10 cellular contexts compared by ENCODE assay signal in the genomic region with DNA sequence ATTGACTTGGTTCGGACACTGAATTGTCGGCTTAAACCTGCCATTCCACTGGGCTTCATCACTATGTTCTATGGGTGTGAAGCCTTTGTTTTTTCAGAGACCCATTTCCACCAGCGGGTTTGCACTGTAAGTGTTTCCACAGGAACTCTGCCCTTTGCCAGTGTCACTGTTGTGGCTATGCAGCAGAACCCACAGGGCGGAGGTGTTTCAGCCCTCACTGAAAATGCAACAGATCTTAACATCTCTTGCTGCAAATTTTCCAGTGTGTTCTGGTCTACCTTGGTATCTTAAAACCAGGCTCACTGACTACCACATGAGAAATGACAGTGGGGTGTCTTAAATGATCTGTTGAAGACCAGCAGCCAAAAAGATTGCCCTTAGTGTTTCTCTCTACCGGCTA. TPM values are rescaled to one million over a fixed set of nuclear protein-coding genes. Genes with fewer than 3 reads are reported as not detected.
DNase-seq lines count a peak whose midpoint lies in the region; ATAC-seq and TF ChIP-seq lines count a peak whose summit lies in the region.
"Had no signal": no experiment of that assay in that cellular context is flagged by ENCODE, and none has a peak within 500 bp of the region (broad histone marks: within the 10 kb centered on the region; RNA-seq: fewer than 3 reads in every experiment).

No MANE protein-coding gene starts in this region.

- DNase-seq in Jurkat, Clone E6-1 (ENCODE audit: low read depth, low spot score), result peak; percentile 94
- DNase-seq in activated T-cell treated with anti-CD3 and anti-CD28 coated beads for 1 hour (ENCODE audit: low read depth) (peak; percentile 65), left lung (no peak), amniotic stem cell (lab: John Stamatoyannopoulos, UW) (no peak), KG1 (lab: John Stamatoyannopoulos, UW) (no peak), NCI-H1417 (lab: John Stamatoyannopoulos, UW) (no peak)
- DNase-seq in stimulated activated CD8-positive, alpha-beta memory T cell treated with anti-CD3 and anti-CD28 coated beads, Interleukin-7, amount 100 ng/mL, for 4 hours (ENCODE audit: low read depth in 2 of 2), result peak; percentile 79 to 87
- DNase-seq: pancreas, SHP77 had no signal

- intact Hi-C loops in left lung (cut with DNase I), result no loop called here

- no peaks in the 10 kb centered on the region for H3K27me3 ChIP-seq in left lung
- H3K27me3 ChIP-seq: pancreas had no signal

- H3K4me3 ChIP-seq in Jurkat, Clone E6-1 (ENCODE audit: low read length), result 0 out of 2 replicates have a peak overlapping the region, but pooled peaks have one; percentile 16
- no peak overlapping the region for H3K4me3 ChIP-seq in left lung
- H3K4me3 ChIP-seq: pancreas had no signal

- H3K4me1 ChIP-seq in left lung, result peaks cover 14 to 66% of the 10 kb centered on the region in 2 donors
- H3K4me1 ChIP-seq: pancreas had no signal

- ATAC-seq in left lung (peak; percentile 39), GM21619 (IDR thresholded peaks at IDR 0.05; ENCODE audit: unreplicated experiment) (no peak)

- no peaks in the 10 kb centered on the region for H3K36me3 ChIP-seq in left lung
- H3K36me3 ChIP-seq: pancreas had no signal

- no peak for TF ChIP-seq CTCF in left lung (IDR thresholded peaks at IDR 0.05)

- peak overlapping the region; percentile 35 to 81 for H3K27ac ChIP-seq in left lung
- H3K27ac ChIP-seq: pancreas had no signal

- H3K9me3 ChIP-seq in left lung, result no peaks in the 10 kb centered on the region
- H3K9me3 ChIP-seq: pancreas had no signal

RNA-seq across cellular contexts. Expression of gene PRKCH, which starts 21.1 kb away (rescaled TPM):
- polyA plus RNA-seq in Jurkat, Clone E6-1 (2012; ENCODE audit: insufficient read depth, insufficient read length), result 57.4 TPM
- total RNA-seq in left lung, result 10 to 100 TPM; 35.2 to 48.8 TPM

Comparison
In these comparisons a context has a peak if more than half of its experiments do, and no peak if none do; other contexts are left out.
1. DNase-seq: peak in Jurkat, Clone E6-1 (single experiment), activated T-cell treated with anti-CD3 and anti-CD28 coated beads for 1 hour (single experiment) and stimulated activated CD8-positive, alpha-beta memory T cell treated with anti-CD3 and anti-CD28 coated beads, Interleukin-7, amount 100 ng/mL, for 4 hours (2 of 2); none in left lung (0 of 2), amniotic stem cell (single experiment), KG1 (single experiment) and NCI-H1417 (0 of 3).